In genomic region chr6:17712573-17712972, GRCh38 we compare ENCODE assay signal across 19 cellular contexts. TPM values are rescaled to one million over a fixed set of nuclear protein-coding genes. Genes with fewer than 3 reads are reported as not detected.
DNase-seq lines count a peak whose midpoint lies in the region; ATAC-seq, FAIRE-seq and TF ChIP-seq lines count a peak whose summit lies in the region.
"Had no signal": no experiment of that assay in that cellular context is flagged by ENCODE, and none has a peak within 500 bp of the region (broad histone marks: within the 10 kb centered on the region; RNA-seq: fewer than 3 reads in every experiment).

No MANE protein-coding gene starts in this region.

- H2BK5ac ChIP-seq in H1 (ENCODE audit: low read depth, low read length) (no peak overlapping the region), mesenchymal stem cell (ENCODE audit: low read depth, low read length, poor library complexity, severe bottlenecking) (no peak overlapping the region)

- H3K79me1 ChIP-seq in H1 (ENCODE audit: low read depth, low read length) (no peaks in the 10 kb centered on the region), mesenchymal stem cell (replicated peaks; ENCODE audit: low read length, poor library complexity, severe bottlenecking) (peaks cover 5% of the 10 kb centered on the region)

- no peak overlapping the region for H3K4me2 ChIP-seq in H1 (ENCODE audit: insufficient read depth in 1 of 2, low read depth in 2 of 2, low read length in 2 of 2)
- no peak overlapping the region for H3K4me2 ChIP-seq in mesenchymal stem cell (ENCODE audit: low read length, poor library complexity, severe bottlenecking)
- H3K4me2 ChIP-seq: BLaER1 treated with 17β-estradiol and CSF1 and Interleukin-3, amounts not matched to agents 10 nM and 100 nM had no signal

- H3K27me3 ChIP-seq in Caco-2 (replicated peaks; ENCODE audit: control insufficient read depth, insufficient read depth, low read length), result no peaks in the 10 kb centered on the region
- H3K27me3 ChIP-seq in HUES48 (ENCODE audit: control insufficient read depth, insufficient read depth, low read length), result no peaks in the 10 kb centered on the region
- H3K27me3 ChIP-seq in H1 (replicated peaks in 1 of 4; ENCODE audit: control insufficient read depth in 3 of 4, extremely low read depth in 1 of 4, insufficient read depth in 3 of 4, low read length in 3 of 4), result no peaks in the 10 kb centered on the region
- no peaks in the 10 kb centered on the region for H3K27me3 ChIP-seq in mesenchymal stem cell (ENCODE audit: control insufficient read depth in 1 of 2, insufficient read depth in 1 of 2, low read length in 2 of 2)
- H3K27me3 ChIP-seq: BLaER1 treated with 17β-estradiol and CSF1 and Interleukin-3, amounts not matched to agents 10 nM and 100 nM; Peyer's patch had no signal

- no peak overlapping the region for H3K4ac ChIP-seq in H1 (replicated peaks; ENCODE audit: insufficient read length, low read depth, low read length)
- no peak overlapping the region for H3K4ac ChIP-seq in mesenchymal stem cell (ENCODE audit: low read depth in 1 of 2, low read length in 2 of 2)

- H3K36me3 Mint-ChIP-seq in Caco-2 (ENCODE audit: insufficient read depth, unreplicated experiment), result no peaks in the 10 kb centered on the region
- no peaks in the 10 kb centered on the region for H3K36me3 Mint-ChIP-seq in natural killer cell
- H3K36me3 Mint-ChIP-seq: CD8-positive, alpha-beta T cell; T-cell had no signal

- WGBS in H1 (ENCODE audit: extremely low coverage in 1 of 2, insufficient coverage in 1 of 2, insufficient read length in 1 of 2, insufficient replicate concordance in 2 of 2, low coverage in 1 of 2, low lambda C conversion rate in 2 of 2, missing lambda C conversion rate in 1 of 2), 2 experiments, result 96% methylated on average over 1 of the region's 1 CpG; no CpG with 5 or more reads in 1 of the 2 experiments
- WGBS in mesenchymal stem cell, result 20% methylated on average over 1 of the region's 1 CpG

- H3K4me1 Mint-ChIP-seq in Caco-2 (ENCODE audit: low read depth, unreplicated experiment), result peaks cover 18% of the 10 kb centered on the region
- H3K4me1 Mint-ChIP-seq in natural killer cell, result peaks cover 10 to 15% of the 10 kb centered on the region in 2 donors

- H3K4me3 ChIP-seq in Caco-2 (ENCODE audit: low read depth, low read length) (no peak overlapping the region), HUES48 (ENCODE audit: low read depth, low read length) (no peak overlapping the region), H1 (ENCODE audit: extremely low read depth in 1 of 4, insufficient read depth in 2 of 4, low read depth in 3 of 4, low read length in 4 of 4) (no peak overlapping the region), mesenchymal stem cell (ENCODE audit: insufficient read depth in 1 of 2, low read depth in 1 of 2, low read length in 2 of 2) (no peak overlapping the region)
- H3K4me3 ChIP-seq: BLaER1 treated with 17β-estradiol and CSF1 and Interleukin-3, amounts not matched to agents 10 nM and 100 nM; HAP-1; Peyer's patch had no signal

- H3K36me3 ChIP-seq in Caco-2 (ENCODE audit: control insufficient read depth, insufficient read depth, low read length) (no peaks in the 10 kb centered on the region), HUES48 (ENCODE audit: control insufficient read depth, insufficient read depth, low read length) (no peaks in the 10 kb centered on the region), H1 (ENCODE audit: control insufficient read depth in 2 of 4, insufficient read depth in 4 of 4, low read length in 3 of 4) (no peaks in the 10 kb centered on the region), mesenchymal stem cell (ENCODE audit: control insufficient read depth in 1 of 2, insufficient read depth in 2 of 2, low read depth in 1 of 2, low read length in 2 of 2) (no peaks in the 10 kb centered on the region)
- H3K36me3 ChIP-seq: HAP-1, Peyer's patch had no signal

- no peak overlapping the region for H2AK5ac ChIP-seq in H1 (ENCODE audit: low read depth, low read length)
- H2AK5ac ChIP-seq in mesenchymal stem cell (ENCODE audit: low read length, severe bottlenecking), result no peak overlapping the region

- DNase-seq in Caco-2 (peak in 1 of 2 experiments; percentile 41), H1 (ENCODE audit: low read depth in 1 of 2, low spot score in 2 of 2) (no peak), mesenchymal stem cell (peak; percentile 49), T-helper 9 cell (no peak), natural killer cell (no peak), left cardiac atrium (no peak), OCI-M1 (lab: John Stamatoyannopoulos, UW) (no peak)
- DNase-seq: CD8-positive, alpha-beta T cell; DMS53; KG1; NCI-H1105 treated with DMSO at 0.1 percent for 48 hours; NCI-H1694 treated with DMSO at 0.1 percent for 48 hours; NCI-H510A; Peyer's patch; T-cell had no signal

- H2BK20ac ChIP-seq in H1 (ENCODE audit: low read length), result no peak overlapping the region

- peak overlapping the region; percentile 57 for H3K27ac ChIP-seq in HUES48 (ENCODE audit: low read depth, low read length)
- no peak overlapping the region for H3K27ac ChIP-seq in H1 (ENCODE audit: low read depth, low read length)
- H3K27ac ChIP-seq in mesenchymal stem cell (ENCODE audit: low read length, poor library complexity, severe bottlenecking), result no peak overlapping the region
- H3K27ac ChIP-seq: BLaER1 treated with 17β-estradiol and CSF1 and Interleukin-3, amounts not matched to agents 10 nM and 100 nM; Peyer's patch had no signal

- CTCF ChIA-PET in Caco-2 (lab: Charles Lee) (no interaction called here), H1 (lab: Charles Lee; ENCODE audit: partially characterized antibody) (interaction anchor here (1.1 to 1.9 kb wide), 2 partner anchors 10 to 411 kb away, joined by 4 to 7 read pairs; no protein-coding TSS in a partner anchor)

- H4K20me1 ChIP-seq in H1 (replicated peaks in 1 of 2; ENCODE audit: control insufficient read depth in 1 of 2, insufficient read depth in 2 of 2, low read length in 2 of 2), result no peaks in the 10 kb centered on the region
- H4K20me1 ChIP-seq: BLaER1 treated with 17β-estradiol and CSF1 and Interleukin-3, amounts not matched to agents 10 nM and 100 nM had no signal

- no TSS peak for BruUV-seq in Caco-2 (replicated peaks; lab: Mats Ljungman, UMichigan)

- no peak overlapping the region for H4K8ac ChIP-seq in H1 (ENCODE audit: extremely low read depth, insufficient read depth, low read length)
- no peak overlapping the region for H4K8ac ChIP-seq in mesenchymal stem cell (ENCODE audit: low read length)

- H4K5ac ChIP-seq in H1 (ENCODE audit: insufficient read length, low read depth, low read length), result no peak overlapping the region

- ATAC-seq in natural killer cell (no peak), left cardiac atrium (no peak)
- ATAC-seq: CD8-positive, alpha-beta T cell; T-cell had no signal

- H3K27ac Mint-ChIP-seq in Caco-2 (ENCODE audit: unreplicated experiment), result peak overlapping the region; percentile 45
- peak overlapping the region in 1 of 2 donors; percentile 23 for H3K27ac Mint-ChIP-seq in natural killer cell
- H3K27ac Mint-ChIP-seq: CD8-positive, alpha-beta T cell; T-cell had no signal

- H3K23ac ChIP-seq in H1 (ENCODE audit: insufficient read length), result no peak overlapping the region
- H3K23ac ChIP-seq in mesenchymal stem cell (ENCODE audit: low read length in 2 of 2), result no peak overlapping the region

- FAIRE-seq in H1 (lab: Jason Lieb, UNC), result no peak
- FAIRE-seq: GM12892 had no signal

- H3K23me2 ChIP-seq in H1 (ENCODE audit: low read depth, low read length), result no peaks in the 10 kb centered on the region

- no peak for TF ChIP-seq POLR2A in H1 (IDR thresholded peaks at IDR 0.05; ENCODE audit: control extremely low read depth in 1 of 2, low read depth in 2 of 2, low read length in 2 of 2)

- H3K4me1 ChIP-seq in Caco-2, result peaks cover 29% of the 10 kb centered on the region
- peaks cover 9% of the 10 kb centered on the region for H3K4me1 ChIP-seq in HUES48 (ENCODE audit: control insufficient read depth, insufficient read depth, low read length)
- peaks cover 0 to 3% (median 2%) of the 10 kb centered on the region in 4 experiments; a peak in 3 of 7 replicates for H3K4me1 ChIP-seq in H1 (replicated peaks in 1 of 4; ENCODE audit: control insufficient read depth in 3 of 4, insufficient read depth in 4 of 4, low read length in 3 of 4)
- H3K4me1 ChIP-seq in mesenchymal stem cell (ENCODE audit: control insufficient read depth, insufficient read depth, low read depth, low read length), result peaks cover 5% of the 10 kb centered on the region
- H3K4me1 ChIP-seq: HAP-1, Peyer's patch had no signal

- H4K91ac ChIP-seq in H1 (replicated peaks; ENCODE audit: insufficient read length, low read length), result no peak overlapping the region
- no peak overlapping the region for H4K91ac ChIP-seq in mesenchymal stem cell (ENCODE audit: low read length)

- peak overlapping the region; percentile 21 for H2BK120ac ChIP-seq in H1 (replicated peaks; ENCODE audit: low read depth, low read length)
- H2BK120ac ChIP-seq in mesenchymal stem cell (ENCODE audit: low read depth, low read length), result no peak overlapping the region

- H3K79me2 ChIP-seq in H1 (ENCODE audit: control insufficient read depth in 1 of 2, insufficient read depth in 2 of 2, low read length in 2 of 2), result no peaks in the 10 kb centered on the region

- H3K56ac ChIP-seq in H1 (replicated peaks; ENCODE audit: insufficient read length, low read depth, low read length), result no peak overlapping the region

- H3K9me3 ChIP-seq in Caco-2, result no peaks in the 10 kb centered on the region
- no peaks in the 10 kb centered on the region for H3K9me3 ChIP-seq in HUES48 (ENCODE audit: control insufficient read depth, insufficient read depth, low read length)
- H3K9me3 ChIP-seq in H1 (ENCODE audit: insufficient read depth in 2 of 2, low read depth in 1 of 2, low read length in 1 of 2), result no peaks in the 10 kb centered on the region
- H3K9me3 ChIP-seq in mesenchymal stem cell (ENCODE audit: control insufficient read depth, low read length), result no peaks in the 10 kb centered on the region
- H3K9me3 ChIP-seq: BLaER1 treated with 17β-estradiol and CSF1 and Interleukin-3, amounts not matched to agents 10 nM and 100 nM; HAP-1; Peyer's patch had no signal

- no peaks in the 10 kb centered on the region for H3K27me3 Mint-ChIP-seq in Caco-2 (ENCODE audit: insufficient read depth, unreplicated experiment)
- no peaks in the 10 kb centered on the region for H3K27me3 Mint-ChIP-seq in natural killer cell (ENCODE audit: low read depth in 2 of 2)
- H3K27me3 Mint-ChIP-seq: T-cell had no signal

- H2BK12ac ChIP-seq in H1 (ENCODE audit: low read depth, low read length) (no peak overlapping the region), mesenchymal stem cell (ENCODE audit: low read length in 2 of 2) (no peak overlapping the region)

- no peak overlapping the region for H3K18ac ChIP-seq in H1 (ENCODE audit: extremely low read depth, low read length)
- H3K18ac ChIP-seq in mesenchymal stem cell (ENCODE audit: low read depth in 1 of 2, low read length in 2 of 2), result no peak overlapping the region

- no peak overlapping the region for H2AFZ ChIP-seq in H1 (ENCODE audit: low read length)
- no peak overlapping the region for H2AFZ ChIP-seq in mesenchymal stem cell (ENCODE audit: low read depth, low read length)

- intact Hi-C loops in Caco-2 (cut with micrococcal nuclease; ENCODE audit: unreplicated experiment), result no loop called here
- intact Hi-C loops in natural killer cell (cut with micrococcal nuclease), result no loop called here
- intact Hi-C loops in left cardiac atrium (cut with DNase I), result no loop called here

- H3K14ac ChIP-seq in H1 (ENCODE audit: insufficient read length) (no peak overlapping the region), mesenchymal stem cell (ENCODE audit: low read length in 2 of 2) (no peak overlapping the region)

- H3K4me3 Mint-ChIP-seq in Caco-2 (ENCODE audit: unreplicated experiment), result peak overlapping the region; percentile 22
- no peak overlapping the region for H3K4me3 Mint-ChIP-seq in natural killer cell
- H3K4me3 Mint-ChIP-seq: CD8-positive, alpha-beta T cell; T-cell had no signal

- no peaks in the 10 kb centered on the region for H3K9me3 Mint-ChIP-seq in Caco-2 (ENCODE audit: unreplicated experiment)
- no peaks in the 10 kb centered on the region for H3K9me3 Mint-ChIP-seq in natural killer cell
- H3K9me3 Mint-ChIP-seq: CD8-positive, alpha-beta T cell; T-cell had no signal

- H3K9ac ChIP-seq in HUES48 (ENCODE audit: low read depth, low read length) (no peak overlapping the region), H1 (replicated peaks in 1 of 4; ENCODE audit: extremely low read depth in 1 of 4, low read depth in 3 of 4, low read length in 3 of 4) (no peak overlapping the region), mesenchymal stem cell (ENCODE audit: low read length) (no peak overlapping the region)
- H3K9ac ChIP-seq: BLaER1 treated with 17β-estradiol and CSF1 and Interleukin-3, amounts not matched to agents 10 nM and 100 nM had no signal

- POLR2A ChIA-PET in Caco-2 (lab: Charles Lee) (no interaction called here), H1 (lab: Charles Lee; ENCODE audit: partially characterized antibody) (no interaction called here)

- TF ChIP-seq RAD21 in H1 (IDR thresholded peaks at IDR 0.05 in 1 of 2, conservative IDR thresholded peaks at IDR 0.05 in 1 of 2; ENCODE audit: low read depth in 2 of 2, low read length in 2 of 2), result no peak

- TF ChIP-seq EP300 in H1 (IDR thresholded peaks at IDR 0.05; ENCODE audit: borderline replicate concordance in 1 of 2, low read depth in 2 of 2, low read length in 2 of 2), result no peak

- H2BK15ac ChIP-seq in H1 (ENCODE audit: low read length), result no peak overlapping the region
- no peak overlapping the region for H2BK15ac ChIP-seq in mesenchymal stem cell (ENCODE audit: low read depth, poor library complexity, severe bottlenecking)

- TF ChIP-seq CTCF in Caco-2 (IDR thresholded peaks at IDR 0.05; ENCODE audit: insufficient read depth in 1 of 2, low read depth in 1 of 2, low read length in 1 of 2, severe bottlenecking in 1 of 2, unreplicated experiment in 1 of 2) (no peak), H1 (IDR thresholded peaks at IDR 0.05; ENCODE audit: control extremely low read depth in 1 of 3, insufficient read depth in 1 of 3, low read depth in 1 of 3, low read length in 3 of 3) (no peak), natural killer cell (IDR thresholded peaks at IDR 0.05) (no peak)

RNA-seq across cellular contexts. Expression of gene NUP153, which starts 5.8 kb away (rescaled TPM):
- 53.9 and 54.4 TPM in 2 replicates for total RNA-seq in Caco-2 (2022)
- total RNA-seq in H1 (2021; fragmentation: NEBNext Ultra II Directional; extraction: Animal tissue kit (Norgen Biotek cat#: 25700)), result 84.8 and 86.8 TPM in 2 replicates
- 28.0 and 47.0 TPM in 2 replicates for polyA plus RNA-seq in H1 (2011; rRNA removed)
- 31.8 TPM for polyA plus RNA-seq in H1 (2011; cell fraction: cytosol; rRNA removed)
- 37.0 TPM for polyA plus RNA-seq in H1 (2011; cell fraction: nucleus; rRNA removed)
- polyA plus RNA-seq in H1 (2012, experiment 1 of 2), result 34.7 to 45.5 TPM (median 40.1 TPM) in 4 replicates
- 2.7 TPM for polyA plus RNA-seq in H1 (2012, experiment 2 of 2)
- 38.8 TPM for polyA plus RNA-seq in H1 (2013, experiment 1 of 2)
- polyA plus RNA-seq in H1 (2013, experiment 2 of 2), result 37.9 TPM
- 74.9 and 108 TPM in 2 replicates for polyA minus RNA-seq in H1 (2011; rRNA and poly(A)+ RNA removed)
- polyA minus RNA-seq in H1 (2011; cell fraction: cytosol; rRNA and poly(A)+ RNA removed), result 37.2 TPM
- polyA minus RNA-seq in H1 (2011; cell fraction: nucleus; rRNA and poly(A)+ RNA removed), result 59.9 TPM
- polyA plus RNA-seq in mesenchymal stem cell (2013, experiment 1 of 2), result 18.9 TPM
- 18.9 TPM for polyA plus RNA-seq in mesenchymal stem cell (2013, experiment 2 of 2)
- 10 to 100 TPM; 67.5 to 74.9 (median 68.0) TPM for total RNA-seq in natural killer cell
- 10 to 100 TPM; 22.0 to 28.1 TPM for total RNA-seq in left cardiac atrium
